Comparison of ENCODE assay signal across 2 cellular contexts in genomic region chr11:67950705-67951104, GRCh38. TPM values are rescaled to one million over a fixed set of nuclear protein-coding genes. Genes with fewer than 3 reads are reported as not detected.
"Had no signal": no experiment of that assay in that cellular context is flagged by ENCODE, and none has a peak within 500 bp of the region (broad histone marks: within the 10 kb centered on the region; RNA-seq: fewer than 3 reads in every experiment).

No MANE protein-coding gene starts in this region.

RNA-seq across cellular contexts. Expression of gene ALDH3B1, which starts 59.4 kb away (rescaled TPM):
- total RNA-seq: GM23338, H9 had no signal
